ENCODE assay signal across 16 cellular contexts in genomic region chr3:31503456-31503855, GRCh38.
"Had no signal": no experiment of that assay in that cellular context is flagged by ENCODE, and none has a peak within 500 bp of the region (broad histone marks: within the 10 kb centered on the region; RNA-seq: fewer than 3 reads in every experiment).

No MANE protein-coding gene starts in this region.

- H3K4me3 Mint-ChIP-seq: activated CD4-positive, alpha-beta memory T cell treated with anti-CD3 and anti-CD28 coated beads for 36 hours; nephron; stimulated activated memory B cell treated with anti-CD40 and anti-IgM and Interleukin-4, amounts not matched to agents 10 μg/mL and 1 μg/mL and 100 μg/mL, for 72 hours had no signal

- H3K4me1 ChIP-seq: colonic mucosa, prostate gland had no signal

- H3K27me3 ChIP-seq: colonic mucosa, right lobe of liver had no signal

- ATAC-seq: stimulated activated memory B cell treated with anti-CD40 and anti-IgM and Interleukin-4, amounts not matched to agents 10 μg/mL and 1 μg/mL and 100 μg/mL, for 72 hours had no signal

- H3K4me3 ChIP-seq: colonic mucosa, lung, prostate gland, right lobe of liver, tibial artery had no signal

- H3K27ac Mint-ChIP-seq: activated CD4-positive, alpha-beta memory T cell treated with anti-CD3 and anti-CD28 coated beads for 36 hours; nephron; stimulated activated memory B cell treated with anti-CD40 and anti-IgM and Interleukin-4, amounts not matched to agents 10 μg/mL and 1 μg/mL and 100 μg/mL, for 72 hours had no signal

- H3K9me3 Mint-ChIP-seq: activated CD4-positive, alpha-beta memory T cell treated with anti-CD3 and anti-CD28 coated beads for 36 hours; nephron; stimulated activated memory B cell treated with anti-CD40 and anti-IgM and Interleukin-4, amounts not matched to agents 10 μg/mL and 1 μg/mL and 100 μg/mL, for 72 hours had no signal

- H3K27me3 Mint-ChIP-seq: activated CD4-positive, alpha-beta memory T cell treated with anti-CD3 and anti-CD28 coated beads for 36 hours had no signal

- H3K36me3 Mint-ChIP-seq: activated CD4-positive, alpha-beta memory T cell treated with anti-CD3 and anti-CD28 coated beads for 36 hours; stimulated activated memory B cell treated with anti-CD40 and anti-IgM and Interleukin-4, amounts not matched to agents 10 μg/mL and 1 μg/mL and 100 μg/mL, for 72 hours had no signal

- H3K27ac ChIP-seq: colonic mucosa, prostate gland, right lobe of liver, tibial artery had no signal

- H3K9me3 ChIP-seq: colonic mucosa, prostate gland, right lobe of liver, tibial artery had no signal

- H3K36me3 ChIP-seq: colonic mucosa, prostate gland, right lobe of liver, tibial artery had no signal

- DNase-seq: activated CD4-positive, alpha-beta memory T cell treated with anti-CD3 and anti-CD28 coated beads for 36 hours; activated CD4-positive, alpha-beta T cell treated with anti-CD3 and anti-CD28 coated beads for 1 hour; activated gamma-delta T cell; activated T-cell treated with anti-CD3 and anti-CD28 coated beads, Interleukin-2, amount 50 U/mL, for 48 hours; aorta; colonic mucosa; effector CD4-positive, alpha-beta T cell; hypothalamus; right lobe of liver; stimulated activated CD4-positive, alpha-beta T cell treated with anti-CD3 and anti-CD28 coated beads, Interleukin-1b, Interleukin-23, amount 100 ng/mL, for 48 hours; T-helper 9 cell; tibial artery had no signal
